In the genomic region with DNA sequence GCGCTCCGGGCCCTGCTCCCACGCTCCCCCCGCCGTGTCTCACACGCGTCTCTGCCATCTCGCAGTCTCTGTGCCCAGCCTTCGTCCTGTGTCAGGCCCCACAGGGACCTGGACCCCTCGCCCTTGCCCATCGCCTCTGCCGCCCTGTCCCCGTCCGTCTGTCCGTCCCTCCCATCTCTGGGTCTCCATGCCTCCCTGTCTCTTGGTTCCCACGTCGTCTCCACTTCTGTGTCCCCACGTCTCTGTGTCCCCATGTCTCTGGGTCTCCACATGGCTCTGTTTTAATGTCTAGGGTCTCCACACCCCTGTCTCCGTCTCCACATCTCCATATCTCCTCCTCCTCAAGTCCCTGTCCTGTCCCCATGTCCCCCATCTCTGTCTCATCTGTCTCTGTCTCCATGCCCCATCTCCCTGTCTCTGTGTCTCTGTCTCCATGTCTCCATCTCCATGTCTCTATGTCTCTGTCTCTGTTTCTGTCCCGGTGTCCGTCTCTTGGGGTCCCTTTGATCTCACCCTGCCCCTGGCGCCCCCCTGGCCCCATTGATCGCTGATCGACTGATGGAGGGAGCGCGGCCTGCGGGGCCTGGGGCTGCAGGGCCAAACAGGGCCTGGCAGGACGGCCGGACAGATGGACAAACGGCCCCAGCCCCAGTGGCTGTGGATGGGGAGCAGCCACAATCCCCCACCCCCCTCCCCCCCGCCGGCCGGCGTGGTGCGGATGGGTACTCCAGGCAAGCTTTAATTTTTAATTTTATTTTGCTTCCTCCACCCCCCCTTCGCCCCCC, we compare ENCODE assay signal across 31 cellular contexts. TPM values are rescaled to one million over a fixed set of nuclear protein-coding genes. Genes with fewer than 3 reads are reported as not detected.
DNase-seq lines count a peak whose midpoint lies in the region; FAIRE-seq and TF ChIP-seq lines count a peak whose summit lies in the region.
"Had no signal": no experiment of that assay in that cellular context is flagged by ENCODE, and none has a peak within 500 bp of the region (broad histone marks: within the 10 kb centered on the region; RNA-seq: fewer than 3 reads in every experiment).

No MANE protein-coding gene starts in this region.

- no peak for FAIRE-seq in astrocyte (lab: Jason Lieb, UNC)
- FAIRE-seq: endometrium, keratinocyte, small intestine had no signal

- no peak overlapping the region for H3K18ac ChIP-seq in mesendoderm (ENCODE audit: low read length)

- H3K4me1 ChIP-seq in ACC112 (ENCODE audit: control insufficient read depth, insufficient read depth, low read length, unreplicated experiment): no peaks in the 10 kb centered on the region
- peaks cover 9% of the 10 kb centered on the region for H3K4me1 ChIP-seq in ES-I3 (ENCODE audit: insufficient read depth, low read length)
- H3K4me1 ChIP-seq in astrocyte (ENCODE audit: insufficient read depth, low read length): no peaks in the 10 kb centered on the region
- H3K4me1 ChIP-seq in mesendoderm (ENCODE audit: control insufficient read depth, low read depth, low read length): no peaks in the 10 kb centered on the region
- H3K4me1 ChIP-seq: ascending aorta, gastrocnemius medialis, HAP-1 had no signal

- no peak overlapping the region for H4K8ac ChIP-seq in mesendoderm (ENCODE audit: low read depth, low read length)

- no peak overlapping the region for H4K5ac ChIP-seq in mesendoderm (ENCODE audit: low read length)

- H3K79me1 ChIP-seq in mesendoderm (ENCODE audit: low read length): no peaks in the 10 kb centered on the region

- H3K4me2 ChIP-seq in astrocyte (ENCODE audit: low read length): peak overlapping the region; percentile 19
- H3K4me2 ChIP-seq in mesendoderm (ENCODE audit: low read length): no peak overlapping the region
- H3K4me2 ChIP-seq: KMS-11 had no signal

- H3K27me3 ChIP-seq in ACC112 (ENCODE audit: insufficient read depth, low read length) (peaks cover 51% of the 10 kb centered on the region), astrocyte (ENCODE audit: insufficient read depth, low read length) (peaks cover 82% of the 10 kb centered on the region), mesendoderm (ENCODE audit: insufficient read depth, low read length, poor library complexity) (peaks cover 45% of the 10 kb centered on the region)

- H2AK5ac ChIP-seq in mesendoderm (ENCODE audit: low read length): no peak overlapping the region

- no peak overlapping the region for H3K4me3 Mint-ChIP-seq in astrocyte (ENCODE audit: unreplicated experiment)
- H3K4me3 Mint-ChIP-seq: activated CD8-positive, alpha-beta T cell treated with anti-CD3 and anti-CD28 coated beads, Interleukin-2, amount 10 ng/mL, durations not matched to agents 7 days and 5 days; activated naive CD8-positive, alpha-beta T cell treated with anti-CD3 and anti-CD28 coated beads, Interleukin-2, amount 10 ng/mL, durations not matched to agents 7 days and 5 days; central memory CD8-positive, alpha-beta T cell; stimulated activated naive CD8-positive, alpha-beta T cell treated with anti-CD3 and anti-CD28 coated beads, Interleukin-15, amount 100 ng/mL, for 72 hours had no signal

- peak overlapping the region; percentile 53; the same call in 1 of the 2 replicates for H3K4me3 ChIP-seq in ACC112 (ENCODE audit: low read depth, low read length)
- H3K4me3 ChIP-seq in astrocyte (ENCODE audit: insufficient read depth, low read depth, low read length): no peak overlapping the region
- H3K4me3 ChIP-seq in mesendoderm (ENCODE audit: low read length): no peak overlapping the region
- H3K4me3 ChIP-seq: ascending aorta, gastrocnemius medialis, HAP-1, tibial artery had no signal

- H3K23ac ChIP-seq in mesendoderm (ENCODE audit: low read length): peak overlapping the region; percentile 68

- H3K9me3 Mint-ChIP-seq in astrocyte (ENCODE audit: unreplicated experiment): peaks cover 2% of the 10 kb centered on the region
- H3K9me3 Mint-ChIP-seq: activated naive CD8-positive, alpha-beta T cell treated with anti-CD3 and anti-CD28 coated beads, Interleukin-2, amount 10 ng/mL, durations not matched to agents 7 days and 5 days; central memory CD8-positive, alpha-beta T cell; naive thymus-derived CD8-positive, alpha-beta T cell; stimulated activated naive CD8-positive, alpha-beta T cell treated with anti-CD3 and anti-CD28 coated beads, Interleukin-15, amount 100 ng/mL, for 72 hours had no signal

- no peak overlapping the region for H2BK5ac ChIP-seq in mesendoderm (ENCODE audit: low read length)

- no peaks in the 10 kb centered on the region for H3K4me1 Mint-ChIP-seq in astrocyte (ENCODE audit: low read depth, unreplicated experiment)

- in situ Hi-C loops in ACHN (cut with HindIII; ENCODE audit: low pct_ligation_motif_present, low pct_unique_long_range_greater_than_20kb, low sequenced_read_pairs): no loop called here

- H2BK120ac ChIP-seq in mesendoderm (ENCODE audit: low read depth, low read length): no peak overlapping the region

- H3K27ac ChIP-seq in ACC112 (ENCODE audit: low read depth, low read length): no peak overlapping the region
- no peak overlapping the region for H3K27ac ChIP-seq in astrocyte (ENCODE audit: low read depth, low read length)
- H3K27ac ChIP-seq in mesendoderm (ENCODE audit: low read depth, low read length): no peak overlapping the region
- H3K27ac ChIP-seq: ascending aorta, gastrocnemius medialis, KMS-11, tibial artery had no signal

- no peak overlapping the region for H3K56ac ChIP-seq in mesendoderm (ENCODE audit: low read length)

- TF ChIP-seq CTCF in astrocyte (IDR thresholded peaks at IDR 0.05; ENCODE audit: insufficient read depth, low read depth, low read length): no peak

- no peaks in the 10 kb centered on the region for H3K36me3 ChIP-seq in ACC112 (ENCODE audit: insufficient read depth, low read length)
- H3K36me3 ChIP-seq in ES-I3 (ENCODE audit: insufficient read depth, low read length): no peaks in the 10 kb centered on the region
- H3K36me3 ChIP-seq in astrocyte (ENCODE audit: insufficient read depth, low read length): no peaks in the 10 kb centered on the region
- H3K36me3 ChIP-seq in mesendoderm (ENCODE audit: control insufficient read depth, insufficient read depth, low read length): no peaks in the 10 kb centered on the region
- H3K36me3 ChIP-seq: ascending aorta, gastrocnemius medialis, HAP-1, tibial artery had no signal

- H3K9ac ChIP-seq in ES-I3 (ENCODE audit: low read depth, low read length) (peak overlapping the region; percentile 2; the same call in 1 of the 2 replicates), astrocyte (ENCODE audit: low read length) (no peak overlapping the region), mesendoderm (ENCODE audit: low read length) (no peak overlapping the region)
- H3K9ac ChIP-seq: KMS-11 had no signal

- peaks cover 29% of the 10 kb centered on the region for H3K27me3 Mint-ChIP-seq in astrocyte (ENCODE audit: low read depth, unreplicated experiment)
- H3K27me3 Mint-ChIP-seq: stimulated activated naive CD8-positive, alpha-beta T cell treated with anti-CD3 and anti-CD28 coated beads, Interleukin-15, amount 100 ng/mL, for 72 hours had no signal

- H3K79me2 ChIP-seq in ACC112 (ENCODE audit: control insufficient read depth, insufficient read depth, low read length, unreplicated experiment): no peaks in the 10 kb centered on the region
- no peaks in the 10 kb centered on the region for H3K79me2 ChIP-seq in astrocyte (ENCODE audit: insufficient read depth, low read length)
- H3K79me2 ChIP-seq in mesendoderm (ENCODE audit: control insufficient read depth, insufficient read depth, low read length): no peaks in the 10 kb centered on the region

- peaks cover 39% of the 10 kb centered on the region for H4K20me1 ChIP-seq in astrocyte (ENCODE audit: insufficient read depth, low read length)

- H3K27ac Mint-ChIP-seq in astrocyte (ENCODE audit: unreplicated experiment): no peak overlapping the region
- H3K27ac Mint-ChIP-seq: activated CD8-positive, alpha-beta T cell treated with anti-CD3 and anti-CD28 coated beads, Interleukin-2, amount 10 ng/mL, durations not matched to agents 7 days and 5 days; activated naive CD8-positive, alpha-beta T cell treated with anti-CD3 and anti-CD28 coated beads, Interleukin-2, amount 10 ng/mL, durations not matched to agents 7 days and 5 days; stimulated activated naive CD8-positive, alpha-beta T cell treated with anti-CD3 and anti-CD28 coated beads, Interleukin-15, amount 100 ng/mL, for 72 hours had no signal

- no CpG with 5 or more reads among the region's 36 CpGs for WGBS in mesendoderm (ENCODE audit: extremely low coverage, insufficient coverage, low lambda C conversion rate)

- no peak overlapping the region for H2AFZ ChIP-seq in ACC112 (ENCODE audit: low read length, unreplicated experiment)
- H2AFZ ChIP-seq in astrocyte (ENCODE audit: low read depth, low read length): no peak overlapping the region

- H3K4ac ChIP-seq in mesendoderm (ENCODE audit: low read depth, low read length): no peak overlapping the region

- DNase-seq in astrocyte (ENCODE audit: low read depth) (no peak), mesendoderm (no peak), ACHN (no peak), hepatic stellate cell (ENCODE audit: low spot score) (no peak), NCI-H2227 (lab: John Stamatoyannopoulos, UW; ENCODE audit: unreplicated experiment) (no peak)
- DNase-seq: activated CD8-positive, alpha-beta T cell treated with anti-CD3 and anti-CD28 coated beads, Interleukin-2, amount 10 ng/mL, durations not matched to agents 7 days and 5 days; activated effector memory CD4-positive, alpha-beta T cell treated with anti-CD3 and anti-CD28 coated beads, Interleukin-2, amount 50 U/mL, for 16 hours; activated naive CD8-positive, alpha-beta T cell treated with anti-CD3 and anti-CD28 coated beads, Interleukin-2, amount 10 ng/mL, durations not matched to agents 7 days and 5 days; dermis blood vessel endothelial cell; gastrocnemius medialis; left ventricle myocardium superior; midbrain; NCI-H1436; NCI-H2081 treated with DMSO at 0.1 percent for 48 hours; NCI-H446; small intestine; stimulated activated CD8-positive, alpha-beta memory T cell treated with anti-CD3 and anti-CD28 coated beads, Interleukin-4, amount 100 ng/mL, for 48 hours; stimulated activated naive CD8-positive, alpha-beta T cell treated with anti-CD3 and anti-CD28 coated beads, Interleukin-15, amount 100 ng/mL, for 72 hours; tibial artery had no signal

- H3K9me3 ChIP-seq in ES-I3 (ENCODE audit: control insufficient read depth, insufficient read depth, low read length): no peaks in the 10 kb centered on the region
- H3K9me3 ChIP-seq in astrocyte (ENCODE audit: insufficient read depth, low read depth, low read length): peaks cover 15% of the 10 kb centered on the region
- H3K9me3 ChIP-seq: ascending aorta, gastrocnemius medialis, HAP-1, tibial artery had no signal

- no peak overlapping the region for H2BK15ac ChIP-seq in mesendoderm (replicated peaks; ENCODE audit: low read depth)

- no peaks in the 10 kb centered on the region for H3K36me3 Mint-ChIP-seq in astrocyte (ENCODE audit: low read depth, unreplicated experiment)
- H3K36me3 Mint-ChIP-seq: naive thymus-derived CD8-positive, alpha-beta T cell had no signal

RNA-seq across cellular contexts. Expression of a gene that starts 12.8 kb away (rescaled TPM):
- 0.36 and 0.41 TPM in 2 replicates for total RNA-seq in astrocyte
- polyA plus RNA-seq in mesendoderm (2013, experiment 1 of 2): not detected
- not detected for polyA plus RNA-seq in mesendoderm (2013, experiment 2 of 2)
- total RNA-seq: ascending aorta, dermis blood vessel endothelial cell, gastrocnemius medialis, left ventricle myocardium superior, RPMI7951, SK-MEL-5 had no signal
- polyA plus RNA-seq: keratinocyte; naive thymus-derived CD8-positive, alpha-beta T cell had no signal

RNA-seq across cellular contexts. Expression of a gene that starts 32.5 kb away (rescaled TPM):
- 69.8 and 73.1 TPM in 2 replicates for total RNA-seq in astrocyte
- polyA plus RNA-seq in mesendoderm (2013, experiment 1 of 2): 38.0 TPM
- polyA plus RNA-seq in mesendoderm (2013, experiment 2 of 2): 36.4 TPM

RNA-seq across cellular contexts. Expression of a gene that starts 38.4 kb away (rescaled TPM):
- total RNA-seq in astrocyte: 0.30 and 0.41 TPM in 2 replicates
- 0.41 TPM for polyA plus RNA-seq in mesendoderm (2013, experiment 1 of 2)
- 0.46 TPM for polyA plus RNA-seq in mesendoderm (2013, experiment 2 of 2)
- total RNA-seq: ascending aorta, HT1080, left ventricle myocardium superior, RPMI7951 had no signal

RNA-seq across cellular contexts. Expression of a gene that starts 43.7 kb away (rescaled TPM):
- total RNA-seq in astrocyte: 257 and 278 TPM in 2 replicates
- polyA plus RNA-seq in mesendoderm (2013, experiment 1 of 2): 93.5 TPM
- 93.5 TPM for polyA plus RNA-seq in mesendoderm (2013, experiment 2 of 2)

RNA-seq across cellular contexts. Expression of a gene that starts 55.4 kb away (rescaled TPM):
- 2,868 and 3,078 TPM in 2 replicates for total RNA-seq in astrocyte
- polyA plus RNA-seq in mesendoderm (2013, experiment 1 of 2): 3,019 TPM
- 2,972 TPM for polyA plus RNA-seq in mesendoderm (2013, experiment 2 of 2)
